In the genomic region with DNA sequence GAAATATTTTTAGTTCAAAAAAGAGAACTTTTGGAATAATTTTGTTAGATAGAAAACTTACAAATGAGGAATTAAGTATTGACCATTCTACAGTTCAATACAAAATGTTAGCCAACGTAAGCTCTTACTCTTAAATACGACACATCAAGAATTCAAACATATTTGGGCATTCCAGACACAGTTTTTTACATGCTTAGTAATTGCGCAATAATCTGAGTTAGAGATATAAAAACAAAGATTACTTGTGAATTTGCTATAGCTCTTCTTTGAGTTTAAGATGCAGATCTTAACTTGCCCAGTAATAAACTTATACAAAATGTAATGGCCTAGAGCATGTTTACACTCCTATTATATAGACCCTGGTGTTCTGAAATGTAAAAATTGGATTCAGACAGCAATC, we compare ENCODE assay signal across 2 cellular contexts.
TF ChIP-seq lines count a peak whose summit lies in the region.

No MANE protein-coding gene starts in this region.

TF ChIP-seq in HepG2, 621 proteins besides CTCF, POLR2A, EP300 and RAD21:
- TF ChIP-seq CEBPG (CRISPR knock-in tag; IDR thresholded peaks at IDR 0.05) (peak; percentile 72), CEBPB (IDR thresholded peaks at IDR 0.05; ENCODE audit: borderline replicate concordance, low read depth, low read length) (peak; percentile 92), SP4 (CRISPR knock-in tag; IDR thresholded peaks at IDR 0.05) (no peak), ZNF501 (CRISPR knock-in tag; IDR thresholded peaks at IDR 0.05) (no peak)
- TF ChIP-seq, protein P1, sequence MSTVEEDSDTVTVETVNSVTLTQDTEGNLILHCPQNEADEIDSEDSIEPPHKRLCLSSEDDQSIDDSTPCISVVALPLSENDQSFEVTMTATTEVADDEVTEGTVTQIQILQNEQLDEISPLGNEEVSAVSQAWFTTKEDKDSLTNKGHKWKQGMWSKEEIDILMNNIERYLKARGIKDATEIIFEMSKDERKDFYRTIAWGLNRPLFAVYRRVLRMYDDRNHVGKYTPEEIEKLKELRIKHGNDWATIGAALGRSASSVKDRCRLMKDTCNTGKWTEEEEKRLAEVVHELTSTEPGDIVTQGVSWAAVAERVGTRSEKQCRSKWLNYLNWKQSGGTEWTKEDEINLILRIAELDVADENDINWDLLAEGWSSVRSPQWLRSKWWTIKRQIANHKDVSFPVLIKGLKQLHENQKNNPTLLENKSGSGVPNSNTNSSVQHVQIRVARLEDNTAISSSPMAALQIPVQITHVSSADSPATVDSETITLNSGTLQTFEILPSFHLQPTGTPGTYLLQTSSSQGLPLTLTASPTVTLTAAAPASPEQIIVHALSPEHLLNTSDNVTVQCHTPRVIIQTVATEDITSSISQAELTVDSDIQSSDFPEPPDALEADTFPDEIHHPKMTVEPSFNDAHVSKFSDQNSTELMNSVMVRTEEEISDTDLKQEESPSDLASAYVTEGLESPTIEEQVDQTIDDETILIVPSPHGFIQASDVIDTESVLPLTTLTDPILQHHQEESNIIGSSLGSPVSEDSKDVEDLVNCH (CRISPR knock-in tag; IDR thresholded peaks at IDR 0.05): no peak

TF ChIP-seq in GM12878, 131 proteins besides CTCF, POLR2A, EP300 and RAD21:
- TF ChIP-seq CBX3 (IDR thresholded peaks at IDR 0.05; ENCODE audit: borderline replicate concordance, low read depth): no peak
- TF ChIP-seq, protein P2, sequence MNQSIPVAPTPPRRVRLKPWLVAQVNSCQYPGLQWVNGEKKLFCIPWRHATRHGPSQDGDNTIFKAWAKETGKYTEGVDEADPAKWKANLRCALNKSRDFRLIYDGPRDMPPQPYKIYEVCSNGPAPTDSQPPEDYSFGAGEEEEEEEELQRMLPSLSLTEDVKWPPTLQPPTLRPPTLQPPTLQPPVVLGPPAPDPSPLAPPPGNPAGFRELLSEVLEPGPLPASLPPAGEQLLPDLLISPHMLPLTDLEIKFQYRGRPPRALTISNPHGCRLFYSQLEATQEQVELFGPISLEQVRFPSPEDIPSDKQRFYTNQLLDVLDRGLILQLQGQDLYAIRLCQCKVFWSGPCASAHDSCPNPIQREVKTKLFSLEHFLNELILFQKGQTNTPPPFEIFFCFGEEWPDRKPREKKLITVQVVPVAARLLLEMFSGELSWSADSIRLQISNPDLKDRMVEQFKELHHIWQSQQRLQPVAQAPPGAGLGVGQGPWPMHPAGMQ (IDR thresholded peaks at IDR 0.05; ENCODE audit: borderline replicate concordance): no peak
- TF ChIP-seq CEBPB (IDR thresholded peaks at IDR 0.05; ENCODE audit: borderline replicate concordance in 1 of 2, low read depth in 2 of 2, low read length in 2 of 2): peak in 1 of 2 experiments; percentile 69; a peak in 1 of 4 replicates
TF ChIP-seq in GM12878: peak in this region for 1.
